34 cellular contexts compared by ENCODE assay signal in the genomic region with DNA sequence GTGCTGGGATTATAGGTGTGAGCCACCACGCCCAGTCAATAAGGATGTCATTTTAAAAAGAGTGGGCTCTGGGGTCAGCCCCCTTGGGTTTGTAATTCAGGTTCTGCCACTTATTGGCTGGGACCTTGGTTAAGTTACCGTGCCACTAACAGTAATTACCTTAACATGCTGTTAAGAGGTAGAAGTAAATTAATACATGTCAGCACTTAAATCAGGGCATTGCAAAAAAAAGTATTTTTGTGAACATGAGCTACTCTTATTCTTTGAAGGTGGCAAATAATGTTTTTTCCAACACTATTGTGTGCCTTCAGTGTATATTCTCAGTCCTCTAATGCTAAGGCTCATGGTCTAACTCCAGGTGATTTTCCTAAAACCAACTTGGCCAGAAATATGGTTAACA.
"Had no signal": no experiment of that assay in that cellular context is flagged by ENCODE, and none has a peak within 500 bp of the region (broad histone marks: within the 10 kb centered on the region; RNA-seq: fewer than 3 reads in every experiment).

No MANE protein-coding gene starts in this region.

- H3K27me3 ChIP-seq: MG63 had no signal

- H3K4me3 ChIP-seq: MG63 had no signal

- H3K36me3 ChIP-seq: MG63 had no signal

- DNase-seq: Kasumi-1, MG63, MM.1S, MV-4-11, NCI-H1048, NCI-H1092, NCI-H1092 treated with DMSO at 0.1 percent for 48 hours, NCI-H1105, NCI-H1105 treated with DMSO at 0.1 percent for 48 hours, NCI-H1417, NCI-H1417 treated with DMSO at 0.1 percent for 48 hours, NCI-H1436, NCI-H1436 treated with DMSO at 0.1 percent for 48 hours, NCI-H146, NCI-H1694, NCI-H1694 treated with DMSO at 0.1 percent for 48 hours, NCI-H187, NCI-H187 treated with DMSO at 0.1 percent for 48 hours, NCI-H1930, NCI-H2029, NCI-H2029 treated with DMSO at 0.1 percent for 48 hours, NCI-H2081, NCI-H2081 treated with DMSO at 0.1 percent for 48 hours, NCI-H2107, NCI-H2171, NCI-H2171 treated with DMSO at 0.1 percent for 48 hours, NCI-H2227 treated with DMSO at 0.1 percent for 48 hours, NCI-H226, NCI-H345, NCI-H446, NCI-H446 treated with DMSO at 0.1 percent for 48 hours, NCI-H510A, NCI-H524, NCI-H524 treated with DMSO at 0.1 percent for 48 hours had no signal

- H3K9me3 ChIP-seq: MG63 had no signal
